11 cellular contexts compared by ENCODE assay signal in the genomic region with DNA sequence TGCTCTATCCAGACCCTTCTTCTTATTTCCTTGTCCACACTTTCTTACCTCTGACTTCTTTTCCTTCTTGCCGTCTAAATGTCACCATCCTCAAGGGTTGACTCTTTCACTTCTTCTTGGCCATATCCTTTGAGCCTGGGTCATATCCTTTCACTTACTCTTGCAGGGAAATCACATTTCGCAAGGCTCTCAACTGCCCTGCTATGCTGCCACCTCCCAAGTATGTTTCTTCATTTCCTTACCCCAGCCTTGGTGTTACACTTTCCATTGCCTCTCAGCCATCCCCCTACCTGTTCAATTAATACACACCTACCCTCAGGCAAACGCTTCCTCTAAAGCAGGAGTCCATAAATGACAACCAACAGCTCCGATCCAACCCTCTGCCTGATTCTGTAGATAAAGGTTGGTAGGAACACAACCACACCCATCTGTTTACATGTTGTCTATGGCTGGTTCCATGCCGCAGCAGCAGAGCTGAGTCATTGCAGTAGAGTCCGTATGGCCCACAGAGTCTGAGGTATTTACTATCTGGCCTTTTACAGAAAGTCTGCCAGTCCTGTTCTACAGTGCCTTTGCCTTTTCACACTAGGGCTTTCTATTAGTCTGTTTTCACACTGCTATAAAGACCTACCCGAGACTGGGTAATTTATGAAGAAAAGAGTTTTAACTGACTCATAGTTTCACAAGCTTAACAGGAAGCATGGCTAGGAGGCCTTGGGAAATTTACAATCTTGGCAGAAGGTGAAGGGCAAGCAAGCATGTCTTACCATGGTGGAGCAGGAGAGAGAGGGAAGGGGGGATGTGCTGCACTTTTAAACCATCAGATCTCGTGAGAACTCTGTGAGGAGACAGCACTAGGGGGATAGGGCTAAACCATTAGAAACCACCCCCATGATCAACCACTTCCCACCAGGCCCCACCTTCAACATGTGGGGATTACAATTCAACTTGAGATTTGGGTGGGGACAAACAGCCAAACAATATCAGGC.
DNase-seq lines count a peak whose midpoint lies in the region; ATAC-seq and TF ChIP-seq lines count a peak whose summit lies in the region.
"Had no signal": no experiment of that assay in that cellular context is flagged by ENCODE, and none has a peak within 500 bp of the region (broad histone marks: within the 10 kb centered on the region; RNA-seq: fewer than 3 reads in every experiment).

No MANE protein-coding gene starts in this region.

- no peak overlapping the region for H3K27ac Mint-ChIP-seq in CD4-positive, CD25-positive, alpha-beta regulatory T cell

- H3K4me3 Mint-ChIP-seq in CD4-positive, CD25-positive, alpha-beta regulatory T cell = no peak overlapping the region

- peaks cover 0 to 5% (median 0%) of the 10 kb centered on the region in 7 donors for H3K9me3 Mint-ChIP-seq in CD4-positive, CD25-positive, alpha-beta regulatory T cell

- no peak overlapping the region for H3K27ac ChIP-seq in CD4-positive, CD25-positive, alpha-beta regulatory T cell (ENCODE audit: insufficient read depth, low read length, poor library complexity, severe bottlenecking)
- H3K27ac ChIP-seq: Peyer's patch, thoracic aorta had no signal

- H3K27me3 Mint-ChIP-seq in CD4-positive, CD25-positive, alpha-beta regulatory T cell = peaks cover 4% of the 10 kb centered on the region

- TF ChIP-seq CTCF in epithelial cell of esophagus (IDR thresholded peaks at IDR 0.05; ENCODE audit: insufficient read depth, low read depth, low read length, missing control alignments) = no peak

- H3K27me3 ChIP-seq in CD4-positive, CD25-positive, alpha-beta regulatory T cell (ENCODE audit: control insufficient read depth, insufficient read depth, low read length) = no peaks in the 10 kb centered on the region
- H3K27me3 ChIP-seq: Peyer's patch had no signal

- no peaks in the 10 kb centered on the region for H3K36me3 ChIP-seq in CD4-positive, CD25-positive, alpha-beta regulatory T cell (ENCODE audit: control insufficient read depth, insufficient read depth, low read length)
- H3K36me3 ChIP-seq: heart right ventricle, Peyer's patch, thoracic aorta had no signal

- peaks cover 4 to 28% (median 22%) of the 10 kb centered on the region in 4 donors for H3K4me1 Mint-ChIP-seq in CD4-positive, CD25-positive, alpha-beta regulatory T cell

- H3K4me1 ChIP-seq in CD4-positive, CD25-positive, alpha-beta regulatory T cell (ENCODE audit: control insufficient read depth, insufficient read depth, low read length, poor library complexity, severe bottlenecking) = peaks cover 25% of the 10 kb centered on the region
- H3K4me1 ChIP-seq: Peyer's patch had no signal

- DNase-seq in CD4-positive, CD25-positive, alpha-beta regulatory T cell = peak in 1 of 3 donors; percentile 57
- DNase-seq in HT1080 (ENCODE audit: low read depth) = peak; percentile 11
- DNase-seq in epithelial cell of esophagus (ENCODE audit: low read depth) = peak; percentile 52
- no peak for DNase-seq in epidermal melanocyte (ENCODE audit: insufficient read length, low spot score)
- no peak for DNase-seq in cerebellar cortex (ENCODE audit: low spot score)
- DNase-seq in GOT3 (lab: John Stamatoyannopoulos, UW) = no peak
- DNase-seq in C1 segment of cervical spinal cord (lab: John Stamatoyannopoulos, UW) = no peak
- DNase-seq: heart right ventricle had no signal

- H3K9me3 ChIP-seq in CD4-positive, CD25-positive, alpha-beta regulatory T cell (ENCODE audit: control insufficient read depth in 2 of 2, low read length in 2 of 2) = no peaks in the 10 kb centered on the region
- H3K9me3 ChIP-seq: heart right ventricle, Peyer's patch, thoracic aorta had no signal

- H3K36me3 Mint-ChIP-seq in CD4-positive, CD25-positive, alpha-beta regulatory T cell = no peaks in the 10 kb centered on the region

- peak; percentile 47 to 60 for ATAC-seq in CD4-positive, CD25-positive, alpha-beta regulatory T cell (ENCODE audit: low read depth in 2 of 2)
- ATAC-seq in GM19351 (IDR thresholded peaks at IDR 0.05; ENCODE audit: unreplicated experiment) = peak; percentile 92

- peak overlapping the region; percentile 35 for H3K4me3 ChIP-seq in CD4-positive, CD25-positive, alpha-beta regulatory T cell (ENCODE audit: low read depth, low read length)
- H3K4me3 ChIP-seq in epithelial cell of esophagus (ENCODE audit: low read length) = no peak overlapping the region
- H3K4me3 ChIP-seq: heart right ventricle, Peyer's patch, thoracic aorta had no signal

Comparison
In these comparisons a context has a peak if more than half of its experiments do, and no peak if none do; other contexts are left out.
1. DNase-seq: peak in HT1080 (single experiment) and epithelial cell of esophagus (single experiment); none in epidermal melanocyte (single experiment), cerebellar cortex (single experiment), GOT3 (single experiment) and C1 segment of cervical spinal cord (0 of 14).